In the genomic region with DNA sequence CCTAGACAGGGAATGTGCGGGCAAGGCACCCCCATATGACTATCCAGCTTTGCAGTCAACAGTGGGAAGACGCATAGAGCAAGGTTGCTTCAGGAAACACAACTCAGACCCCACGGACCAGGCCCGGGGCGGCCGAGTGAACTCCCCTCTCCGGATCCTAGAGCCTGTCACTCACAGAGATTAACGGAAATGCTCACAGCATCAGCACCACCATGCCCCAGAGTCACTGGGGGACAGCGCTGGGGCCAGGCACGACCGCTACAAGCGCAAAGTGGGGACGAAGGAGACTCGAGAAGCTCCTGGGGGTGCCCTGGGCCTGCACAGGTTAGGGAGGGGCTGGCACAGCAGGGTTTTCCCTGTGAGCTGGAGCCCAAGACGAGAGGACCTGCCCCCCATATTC, we compare ENCODE assay signal across 15 cellular contexts.
"Had no signal": no experiment of that assay in that cellular context is flagged by ENCODE, and none has a peak within 500 bp of the region (broad histone marks: within the 10 kb centered on the region; RNA-seq: fewer than 3 reads in every experiment).

No MANE protein-coding gene starts in this region.

- DNase-seq: Karpas-422; KG1; MM.1S; NCI-H1436; NCI-H187; NCI-H226; NCI-H524 treated with DMSO at 0.1 percent for 48 hours; NCI-H82; NK-92 treated with Interleukin-12 subunit alpha and Interleukin-12 subunit beta, amount 100 ng/mL, for 24 hours; PC-3; SHP77 treated with DMSO at 0.1 percent for 48 hours had no signal

- H3K27me3 ChIP-seq: SJSA1 had no signal

- H3K27ac ChIP-seq: RWPE1, SJSA1, SK-N-MC had no signal

- H3K36me3 ChIP-seq: SJSA1 had no signal

- H3K4me3 ChIP-seq: SJSA1, SK-N-MC had no signal

- H3K9me3 ChIP-seq: SJSA1 had no signal

- ATAC-seq: Panc1, PC-3 had no signal
